Comparison of ENCODE assay signal across 1 cellular context in genomic region chr1:25556791-25557476, GRCh38.
A peak's percentile ranks its signal among the peaks of the same experiment; 100 is the strongest.
TF ChIP-seq lines count a peak whose summit lies in the region.

No MANE protein-coding gene starts in this region.

TF ChIP-seq in K562, 482 proteins besides CTCF, POLR2A, EP300 and RAD21 (continued from another document):
- TF ChIP-seq RERE (CRISPR knock-in tag; IDR thresholded peaks at IDR 0.05; ENCODE audit: borderline replicate concordance) = no peak
- TF ChIP-seq YBX1 (IDR thresholded peaks at IDR 0.05) = no peak
- peak; percentile 27; the same call in 1 of the 2 replicates for TF ChIP-seq NFIC (IDR thresholded peaks at IDR 0.05)
- no peak for TF ChIP-seq ASH1L (IDR thresholded peaks at IDR 0.05; ENCODE audit: borderline replicate concordance, low read depth, partially characterized antibody)
- TF ChIP-seq TAF15 (IDR thresholded peaks at IDR 0.05; ENCODE audit: low read depth, low read length) = no peak
